11 cellular contexts compared by ENCODE assay signal in genomic region chr4:8260656-8261111, GRCh38. TPM values are rescaled to one million over a fixed set of nuclear protein-coding genes. Genes with fewer than 3 reads are reported as not detected.
DNase-seq lines count a peak whose midpoint lies in the region; ATAC-seq and TF ChIP-seq lines count a peak whose summit lies in the region.
"Had no signal": no experiment of that assay in that cellular context is flagged by ENCODE, and none has a peak within 500 bp of the region (broad histone marks: within the 10 kb centered on the region; RNA-seq: fewer than 3 reads in every experiment).

No MANE protein-coding gene starts in this region.

- H3K36me3 Mint-ChIP-seq in osteocyte (ENCODE audit: unreplicated experiment), result no peaks in the 10 kb centered on the region
- H3K36me3 Mint-ChIP-seq in activated CD4-positive, alpha-beta T cell treated with anti-CD3 and anti-CD28 coated beads, Interleukin-2, amount 10 ng/mL, durations not matched to agents 24 days and 14 days (ENCODE audit: low read depth), result no peaks in the 10 kb centered on the region

- no peak overlapping the region for H3K27ac ChIP-seq in epithelial cell of prostate

- no peak overlapping the region for H3K4me3 Mint-ChIP-seq in osteocyte (ENCODE audit: unreplicated experiment)
- no peak overlapping the region for H3K4me3 Mint-ChIP-seq in activated CD4-positive, alpha-beta T cell treated with anti-CD3 and anti-CD28 coated beads, Interleukin-2, amount 10 ng/mL, durations not matched to agents 24 days and 14 days
- H3K4me3 Mint-ChIP-seq: nephron had no signal

- H3K9me3 ChIP-seq in BE2C, result no peaks in the 10 kb centered on the region
- no peaks in the 10 kb centered on the region for H3K9me3 ChIP-seq in NT2/D1 (ENCODE audit: insufficient read depth, low read length)

- H3K4me1 ChIP-seq in BE2C, result no peaks in the 10 kb centered on the region; the same call in 1 of the 2 replicates
- H3K4me1 ChIP-seq in NT2/D1 (ENCODE audit: insufficient read depth, insufficient read length), result peaks cover 33% of the 10 kb centered on the region

- ATAC-seq in GM18519 (IDR thresholded peaks at IDR 0.05; ENCODE audit: low FRiP score, unreplicated experiment), result no peak

- DNase-seq in BE2C, result peak; percentile 55
- DNase-seq in NT2/D1 (ENCODE audit: low read depth, low spot score), result peak; percentile 47
- peak; percentile 43 for DNase-seq in epithelial cell of prostate (ENCODE audit: low read depth, low spot score)
- no peak for DNase-seq in osteocyte (ENCODE audit: extremely low spot score, unreplicated experiment)
- DNase-seq in GDM1 (lab: John Stamatoyannopoulos, UW), result no peak
- no peak for DNase-seq in NCI-H2107 treated with DMSO at 0.1 percent for 48 hours (lab: John Stamatoyannopoulos, UW; ENCODE audit: unreplicated experiment)
- DNase-seq in activated CD4-positive, alpha-beta T cell treated with anti-CD3 and anti-CD28 coated beads, Interleukin-2, amount 10 ng/mL, durations not matched to agents 24 days and 14 days, result no peak
- DNase-seq: activated CD4-positive, alpha-beta T cell treated with anti-CD3 and anti-CD28 coated beads, Interleukin-2, amount 50 U/mL, for 4 hours; DMS79 treated with DMSO at 0.1 percent for 48 hours had no signal

- H3K9me3 Mint-ChIP-seq in osteocyte (ENCODE audit: unreplicated experiment), result no peaks in the 10 kb centered on the region
- no peaks in the 10 kb centered on the region for H3K9me3 Mint-ChIP-seq in activated CD4-positive, alpha-beta T cell treated with anti-CD3 and anti-CD28 coated beads, Interleukin-2, amount 10 ng/mL, durations not matched to agents 24 days and 14 days
- H3K9me3 Mint-ChIP-seq: nephron had no signal

- no peaks in the 10 kb centered on the region for H3K36me3 ChIP-seq in BE2C
- no peaks in the 10 kb centered on the region for H3K36me3 ChIP-seq in NT2/D1 (ENCODE audit: insufficient read depth, insufficient read length, low read length)

- H3K27me3 ChIP-seq in BE2C, result no peaks in the 10 kb centered on the region
- no peaks in the 10 kb centered on the region for H3K27me3 ChIP-seq in NT2/D1 (ENCODE audit: insufficient read depth, insufficient read length)

- intact Hi-C loops in activated CD4-positive, alpha-beta T cell treated with anti-CD3 and anti-CD28 coated beads, Interleukin-2, amount 10 ng/mL, durations not matched to agents 24 days and 14 days (cut with micrococcal nuclease), result no loop called here

- H3K4me1 Mint-ChIP-seq in osteocyte (ENCODE audit: unreplicated experiment), result peaks cover 34% of the 10 kb centered on the region
- H3K4me1 Mint-ChIP-seq in activated CD4-positive, alpha-beta T cell treated with anti-CD3 and anti-CD28 coated beads, Interleukin-2, amount 10 ng/mL, durations not matched to agents 24 days and 14 days, result no peaks in the 10 kb centered on the region

- H3K4me3 ChIP-seq in BE2C (ENCODE audit: low read depth, low read length) (no peak overlapping the region), NT2/D1 (ENCODE audit: insufficient read length, low read depth) (no peak overlapping the region)

- no peak for TF ChIP-seq CTCF in BE2C (IDR thresholded peaks at IDR 0.05; ENCODE audit: low read depth, low read length)
- no peak for TF ChIP-seq CTCF in osteocyte (IDR thresholded peaks at IDR 0.05)

- peak overlapping the region; percentile 34 for H3K27ac Mint-ChIP-seq in osteocyte (ENCODE audit: unreplicated experiment)
- no peak overlapping the region for H3K27ac Mint-ChIP-seq in activated CD4-positive, alpha-beta T cell treated with anti-CD3 and anti-CD28 coated beads, Interleukin-2, amount 10 ng/mL, durations not matched to agents 24 days and 14 days

- H3K9ac ChIP-seq in NT2/D1 (ENCODE audit: insufficient read length, low read depth), result no peak overlapping the region

- H3K27me3 Mint-ChIP-seq in osteocyte (ENCODE audit: unreplicated experiment), result no peaks in the 10 kb centered on the region
- H3K27me3 Mint-ChIP-seq in activated CD4-positive, alpha-beta T cell treated with anti-CD3 and anti-CD28 coated beads, Interleukin-2, amount 10 ng/mL, durations not matched to agents 24 days and 14 days, result no peaks in the 10 kb centered on the region

RNA-seq across cellular contexts. Expression of gene HTRA3, which starts 8.9 kb away (rescaled TPM):
- polyA plus RNA-seq in BE2C (2012; ENCODE audit: insufficient read depth, insufficient read length, low read depth), result not detected
- total RNA-seq in osteocyte, result 0.16 and 0.37 TPM in 2 replicates
- 0.12 TPM in 1 of 2 replicates, not detected in the other for total RNA-seq in activated CD4-positive, alpha-beta T cell treated with anti-CD3 and anti-CD28 coated beads, Interleukin-2, amount 10 ng/mL, durations not matched to agents 24 days and 14 days

Comparison
In these comparisons a context has a peak if more than half of its experiments do, and no peak if none do; other contexts are left out.
1. DNase-seq: peak in BE2C (single experiment), NT2/D1 (single experiment) and epithelial cell of prostate (single experiment); none in osteocyte (single experiment), GDM1 (single experiment), NCI-H2107 treated with DMSO at 0.1 percent for 48 hours (single experiment) and activated CD4-positive, alpha-beta T cell treated with anti-CD3 and anti-CD28 coated beads, Interleukin-2, amount 10 ng/mL, durations not matched to agents 24 days and 14 days (single experiment).